In genomic region chr2:156892449-156893335, GRCh38 we compare ENCODE assay signal across 9 cellular contexts.
DNase-seq lines count a peak whose midpoint lies in the region; TF ChIP-seq lines count a peak whose summit lies in the region.
"Had no signal": no experiment of that assay in that cellular context is flagged by ENCODE, and none has a peak within 500 bp of the region (broad histone marks: within the 10 kb centered on the region; RNA-seq: fewer than 3 reads in every experiment).

No MANE protein-coding gene starts in this region.

- no peaks in the 10 kb centered on the region for H3K27me3 Mint-ChIP-seq in neural crest cell (ENCODE audit: low read depth)

- H4K20me1 ChIP-seq in GM23248 (ENCODE audit: insufficient read depth) (no peaks in the 10 kb centered on the region), MM.1S (ENCODE audit: insufficient read depth, low read length) (no peaks in the 10 kb centered on the region)

- TF ChIP-seq CTCF in MM.1S (IDR thresholded peaks at IDR 0.05; ENCODE audit: low read length) (peak; percentile 63), fibroblast of mammary gland (conservative IDR thresholded peaks at IDR 0.05; ENCODE audit: control insufficient read depth, insufficient read depth, low read depth, low read length) (peak; percentile 62), neural crest cell (conservative IDR thresholded peaks at IDR 0.05) (peak; percentile 79)

- H3K4me3 Mint-ChIP-seq in neural crest cell = peak overlapping the region; percentile 74

- peaks cover 2% of the 10 kb centered on the region for H3K36me3 Mint-ChIP-seq in neural crest cell (ENCODE audit: low read depth)

- H3F3A ChIP-seq in GM23248 (ENCODE audit: insufficient read depth) (no peaks in the 10 kb centered on the region), MM.1S (ENCODE audit: insufficient read depth, low read length) (peaks cover 19% of the 10 kb centered on the region)

- H3K9ac ChIP-seq in ES-I3 (ENCODE audit: low read depth, low read length) (peak overlapping the region; percentile 42), GM23248 (peak overlapping the region; percentile 32), MM.1S (ENCODE audit: low read length) (peak overlapping the region; percentile 16), SK-N-MC (ENCODE audit: insufficient read length) (no peak overlapping the region)

- H3K36me3 ChIP-seq in ES-I3 (ENCODE audit: insufficient read depth, low read length) = no peaks in the 10 kb centered on the region
- H3K36me3 ChIP-seq in GM23248 (ENCODE audit: low read depth) = no peaks in the 10 kb centered on the region
- no peaks in the 10 kb centered on the region for H3K36me3 ChIP-seq in MM.1S (replicated peaks; ENCODE audit: insufficient read depth, low read length)
- no peaks in the 10 kb centered on the region for H3K36me3 ChIP-seq in SK-N-MC (ENCODE audit: insufficient read depth, low read length)

- H3K4me1 Mint-ChIP-seq in neural crest cell = peaks cover 36% of the 10 kb centered on the region

- 1% methylated on average over 15 of the region's 15 CpGs for WGBS in GM23248 (ENCODE audit: low coverage in 1 of 2, low lambda C conversion rate in 2 of 2, missing lambda C conversion rate in 2 of 2), 2 experiments

- no peaks in the 10 kb centered on the region for H3K9me3 Mint-ChIP-seq in neural crest cell

- no peaks in the 10 kb centered on the region for H3K9me3 ChIP-seq in ES-I3 (ENCODE audit: control insufficient read depth, insufficient read depth, low read length)
- no peaks in the 10 kb centered on the region for H3K9me3 ChIP-seq in GM23248 (ENCODE audit: low read depth)
- H3K9me3 ChIP-seq in MM.1S (replicated peaks; ENCODE audit: insufficient read depth, low read length) = no peaks in the 10 kb centered on the region
- no peaks in the 10 kb centered on the region for H3K9me3 ChIP-seq in SK-N-MC (ENCODE audit: low read depth, low read length)

- H3K9me2 ChIP-seq in GM23248 (ENCODE audit: insufficient read depth) (no peaks in the 10 kb centered on the region), MM.1S (replicated peaks; ENCODE audit: insufficient read depth, low read length) (no peaks in the 10 kb centered on the region)

- DNase-seq in GM23248 (peak; percentile 49), MM.1S (peak; percentile 85), SK-N-MC (ENCODE audit: low read depth, low spot score) (peak; percentile 20), fibroblast of mammary gland (ENCODE audit: low read depth) (peak; percentile 68), neural crest cell (ENCODE audit: low read depth, low spot score) (peak; percentile 9), ecto neural progenitor cell (ENCODE audit: low spot score) (no peak)
- no peak for DNase-seq in stimulated activated naive CD4-positive, alpha-beta T cell treated with Interleukin-2 at 50 U/mL for 16 hours (lab: John Stamatoyannopoulos, UW)

- in situ Hi-C loops in GM23248 (cut with MboI) = no loop called here

- H3K27ac Mint-ChIP-seq in neural crest cell (ENCODE audit: unreplicated experiment) = peak overlapping the region; percentile 45
- H3K27ac Mint-ChIP-seq: activated naive CD4-positive, alpha-beta T cell treated with anti-CD3 and anti-CD28 coated beads, Interleukin-2, amount 50 U/mL, for 72 hours had no signal

- peak overlapping the region; percentile 81 for H3K4me2 ChIP-seq in GM23248 (ENCODE audit: unreplicated experiment)
- H3K4me2 ChIP-seq in MM.1S (ENCODE audit: low read depth, low read length) = peak overlapping the region; percentile 67

- H3K4me1 ChIP-seq in ES-I3 (ENCODE audit: insufficient read depth, low read length) (peaks cover 18% of the 10 kb centered on the region; the same call in 1 of the 2 replicates), GM23248 (ENCODE audit: insufficient read depth) (peaks cover 4% of the 10 kb centered on the region; the same call in 1 of the 2 replicates), MM.1S (ENCODE audit: low read length) (peaks cover 46% of the 10 kb centered on the region)

- H3K27me3 ChIP-seq in GM23248 (replicated peaks; ENCODE audit: insufficient read depth) (no peaks in the 10 kb centered on the region), MM.1S (replicated peaks; ENCODE audit: insufficient read depth, low read length) (no peaks in the 10 kb centered on the region)

- H3K4me3 ChIP-seq in GM23248 = peak overlapping the region; percentile 71
- peak overlapping the region; percentile 46 for H3K4me3 ChIP-seq in MM.1S (ENCODE audit: low read length)
- peak overlapping the region; percentile 45 for H3K4me3 ChIP-seq in SK-N-MC
- H3K4me3 ChIP-seq in fibroblast of mammary gland (ENCODE audit: control insufficient read depth, low read depth, low read length) = peak overlapping the region; percentile 28

- no peak overlapping the region for H3K27ac ChIP-seq in GM23248
- H3K27ac ChIP-seq in MM.1S (ENCODE audit: low read length) = no peak overlapping the region
- no peak overlapping the region for H3K27ac ChIP-seq in SK-N-MC

- H2AFZ ChIP-seq in GM23248 (peak overlapping the region; percentile 94), MM.1S (ENCODE audit: low read length) (peak overlapping the region; percentile 37; the same call in 1 of the 2 replicates)

- no peaks in the 10 kb centered on the region for H3K79me2 ChIP-seq in GM23248 (ENCODE audit: insufficient read depth)
- no peaks in the 10 kb centered on the region for H3K79me2 ChIP-seq in MM.1S (ENCODE audit: low read length)

Comparison
In these comparisons a context has a peak if more than half of its experiments do, and no peak if none do; other contexts are left out.
1. DNase-seq: peak in GM23248 (single experiment), MM.1S (single experiment), SK-N-MC (single experiment), fibroblast of mammary gland (single experiment) and neural crest cell (single experiment); none in ecto neural progenitor cell (single experiment) and stimulated activated naive CD4-positive, alpha-beta T cell treated with Interleukin-2 at 50 U/mL for 16 hours (single experiment).
2. Peak in every context shown above with its lines, with median percentiles within 50 percentile points of each other: H3K4me3 ChIP-seq and CTCF ChIP-seq.